Comparison of ENCODE assay signal across 21 cellular contexts in the genomic region with DNA sequence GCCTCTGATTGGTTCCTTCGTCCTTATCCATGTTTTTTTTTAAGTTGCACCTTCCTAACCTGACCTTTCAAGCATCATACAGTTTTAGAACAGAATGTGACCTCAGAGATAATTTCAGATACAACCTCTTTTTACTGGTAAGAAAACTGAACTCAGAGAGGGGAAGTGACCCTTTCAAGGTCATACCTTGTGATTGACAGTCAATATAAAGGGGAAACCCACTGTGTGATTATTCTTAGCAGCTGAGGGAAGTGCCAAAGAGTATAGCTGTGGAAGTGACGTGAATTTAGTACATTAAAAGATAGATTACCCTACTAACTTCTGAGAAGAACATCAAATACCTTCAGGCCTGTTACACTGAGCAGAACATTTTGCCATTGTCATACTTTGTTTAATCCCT.
"Had no signal": no experiment of that assay in that cellular context is flagged by ENCODE, and none has a peak within 500 bp of the region (broad histone marks: within the 10 kb centered on the region; RNA-seq: fewer than 3 reads in every experiment).

No MANE protein-coding gene starts in this region.

- H3K27ac ChIP-seq: breast epithelium, foreskin keratinocyte, left ventricle myocardium inferior, right atrium auricular region, suprapubic skin, tibial nerve had no signal

- H3K4me3 ChIP-seq: breast epithelium, left ventricle myocardium inferior, right atrium auricular region, suprapubic skin, tibial nerve had no signal

- H3K27me3 ChIP-seq: breast epithelium, foreskin keratinocyte, right atrium auricular region, suprapubic skin, tibial nerve had no signal

- ATAC-seq: foreskin keratinocyte; natural killer cell; stimulated activated naive CD8-positive, alpha-beta T cell treated with anti-CD3 and anti-CD28 coated beads, Interleukin-15, amount 100 ng/mL, for 72 hours had no signal

- H3K4me1 ChIP-seq: breast epithelium, foreskin keratinocyte, left ventricle myocardium inferior, right atrium auricular region, suprapubic skin, tibial nerve had no signal

- H3K36me3 ChIP-seq: breast epithelium, left ventricle myocardium inferior, right atrium auricular region, suprapubic skin, tibial nerve had no signal

- FAIRE-seq: colon had no signal

- DNase-seq: activated B cell treated with CpG ODN at 0.5 μM for 24 hours; activated CD4-positive, alpha-beta T cell treated with anti-CD3 and anti-CD28 coated beads for 4 hours; activated CD4-positive, alpha-beta T cell treated with anti-CD3 and anti-CD28 coated beads, Interleukin-2, amount 50 U/mL, for 48 hours; activated effector memory CD4-positive, alpha-beta T cell treated with Interleukin-2 at 50 U/mL for 16 hours; activated naive CD4-positive, alpha-beta T cell treated with anti-CD3 and anti-CD28 coated beads for 36 hours; activated naive CD8-positive, alpha-beta T cell treated with anti-CD3 and anti-CD28 coated beads, Interleukin-2, amount 10 ng/mL, durations not matched to agents 7 days and 5 days; activated T-cell treated with anti-CD3 and anti-CD28 coated beads, Interleukin-2, amount 50 U/mL, for 48 hours; amniotic stem cell; effector memory CD4-positive, alpha-beta T cell; foreskin keratinocyte; left ventricle myocardium inferior; midbrain; natural killer cell; stimulated activated CD4-positive, alpha-beta T cell treated with anti-CD3 and anti-CD28 coated beads, Interleukin-4, amount 100 ng/mL, for 4 hours; stimulated activated naive CD8-positive, alpha-beta T cell treated with anti-CD3 and anti-CD28 coated beads, Interleukin-15, amount 100 ng/mL, for 72 hours; T1000 had no signal
